Comparison of ENCODE assay signal across 13 cellular contexts in the genomic region with DNA sequence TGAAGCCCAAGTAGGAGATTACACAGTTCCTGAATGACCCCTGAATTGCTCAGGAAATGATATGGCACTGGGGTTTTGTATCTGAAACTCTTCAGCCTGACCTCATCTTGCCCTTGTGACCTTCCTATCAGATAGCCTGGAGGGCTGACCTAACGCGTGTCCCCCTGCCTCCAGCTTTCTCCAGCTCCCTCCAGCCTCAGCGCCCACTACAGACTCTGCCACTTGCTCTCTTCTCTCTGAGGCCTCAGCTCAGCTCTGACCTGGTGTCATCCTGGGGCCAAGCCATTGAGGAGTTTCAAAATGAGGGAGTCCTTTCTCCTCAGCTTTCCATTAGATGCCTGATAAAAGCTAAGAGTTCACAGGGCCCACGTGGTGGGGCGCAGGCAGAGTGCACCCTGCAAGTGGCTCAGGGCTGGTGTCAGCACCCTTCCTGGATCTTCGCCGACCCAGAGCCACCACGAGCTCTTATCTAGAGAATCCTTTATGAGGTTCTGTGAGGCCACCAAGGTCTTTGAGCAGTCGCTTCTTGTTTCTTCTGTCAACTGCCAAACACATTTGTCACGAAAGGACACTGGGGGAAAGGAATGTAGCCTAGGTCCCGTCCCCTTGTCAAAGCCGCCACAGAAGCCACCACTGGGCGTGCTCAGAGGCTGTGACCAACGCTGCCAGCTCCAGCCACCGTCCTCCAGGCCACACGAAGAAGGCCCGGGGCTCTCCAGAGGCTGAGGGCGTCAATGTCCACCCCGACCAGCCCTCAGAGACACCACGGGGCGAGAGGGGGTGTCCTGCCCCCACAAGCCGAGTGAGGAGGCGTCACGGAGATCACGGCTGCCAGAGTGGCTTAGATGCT.
"Had no signal": no experiment of that assay in that cellular context is flagged by ENCODE, and none has a peak within 500 bp of the region (broad histone marks: within the 10 kb centered on the region; RNA-seq: fewer than 3 reads in every experiment).

No MANE protein-coding gene starts in this region.

- DNase-seq: activated CD4-positive, alpha-beta T cell treated with anti-CD3 and anti-CD28 coated beads for 36 hours; activated T-cell treated with anti-CD3 and anti-CD28 coated beads, Interleukin-2, amount 50 U/mL, for 24 hours; esophagus squamous epithelium; foreskin fibroblast; glutamatergic neuron; immature natural killer cell; left cardiac atrium; stomach had no signal

- H3K9me3 ChIP-seq: esophagus squamous epithelium, stomach, thoracic aorta had no signal

- H3K36me3 ChIP-seq: esophagus squamous epithelium, stomach, thoracic aorta had no signal

- H3K27ac ChIP-seq: esophagus squamous epithelium, parathyroid adenoma, skin epidermis, stomach, thoracic aorta, VCaP had no signal

- ATAC-seq: activated CD4-positive, alpha-beta T cell treated with anti-CD3 and anti-CD28 coated beads for 36 hours; left cardiac atrium; T-cell had no signal

- H3K4me1 ChIP-seq: esophagus squamous epithelium, parathyroid adenoma, stomach had no signal

- H3K4me3 ChIP-seq: esophagus squamous epithelium, skin epidermis, stomach, thoracic aorta had no signal
